1 cellular context compared by ENCODE assay signal in genomic region chr1:204493882-204494280, GRCh38.
TF ChIP-seq lines count a peak whose summit lies in the region.

No MANE protein-coding gene starts in this region.

TF ChIP-seq in HEK293, 187 proteins besides CTCF, POLR2A, EP300 and RAD21 (continued from another document):
- peak; percentile 94 for TF ChIP-seq PRDM10 (tag by site-specific recombination; IDR thresholded peaks at IDR 0.05)
- 0 out of 2 replicates have a peak, but pooled peaks have one; percentile 26 for TF ChIP-seq ZBTB10 (tag by site-specific recombination; IDR thresholded peaks at IDR 0.05)
- no peak for TF ChIP-seq ZBTB49 (tag by site-specific recombination; IDR thresholded peaks at IDR 0.05; ENCODE audit: low read depth)
- TF ChIP-seq ZNF223 (tag by site-specific recombination; IDR thresholded peaks at IDR 0.05) = no peak
- TF ChIP-seq ZNF785 (tag by site-specific recombination; IDR thresholded peaks at IDR 0.05) = 0 out of 2 replicates have a peak, but pooled peaks have one; percentile 30
- no peak for TF ChIP-seq KLF10 (tag by site-specific recombination; IDR thresholded peaks at IDR 0.05)
- TF ChIP-seq ZNF341 (tag by site-specific recombination; IDR thresholded peaks at IDR 0.05; ENCODE audit: low read depth) = 0 out of 2 replicates have a peak, but pooled peaks have one; percentile 40
- 0 out of 2 replicates have a peak, but pooled peaks have one; percentile 42 for TF ChIP-seq ZNF423 (tag by site-specific recombination; IDR thresholded peaks at IDR 0.05)
- TF ChIP-seq MZF1 (tag by site-specific recombination; IDR thresholded peaks at IDR 0.05; ENCODE audit: borderline replicate concordance) = no peak
- TF ChIP-seq ZFHX2 (tag by site-specific recombination; conservative IDR thresholded peaks at IDR 0.05) = 0 out of 2 replicates have a peak, but pooled peaks have one; percentile 6
- no peak for TF ChIP-seq ZNF394 (tag by site-specific recombination; IDR thresholded peaks at IDR 0.05; ENCODE audit: borderline replicate concordance)
- TF ChIP-seq HOXA7 (CRISPR knock-in tag; IDR thresholded peaks at IDR 0.05; ENCODE audit: borderline replicate concordance) = no peak
- TF ChIP-seq TCF7L2 (IDR thresholded peaks at IDR 0.05; ENCODE audit: borderline replicate concordance, low read depth, low read length) = peak; percentile 77; the same call in 1 of the 2 replicates
